Comparison of ENCODE assay signal across 22 cellular contexts in the genomic region with DNA sequence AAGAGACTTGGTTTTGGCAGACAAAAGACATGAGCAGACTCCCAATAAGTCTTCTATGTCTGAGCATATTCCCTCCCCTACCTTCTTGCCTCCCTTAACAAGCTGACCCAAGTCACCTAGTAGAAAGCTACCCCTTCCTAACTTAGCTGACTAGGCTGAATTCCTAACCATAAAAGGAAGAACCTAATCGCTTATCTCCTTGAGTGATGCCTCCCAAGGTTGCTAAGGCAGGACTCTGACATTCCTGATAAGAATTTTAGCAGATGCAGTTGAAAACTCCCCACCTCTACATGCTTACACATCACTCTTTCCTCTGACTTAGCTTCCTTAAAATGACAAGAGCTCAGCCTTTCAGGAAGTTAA.
DNase-seq lines count a peak whose midpoint lies in the region; ATAC-seq and TF ChIP-seq lines count a peak whose summit lies in the region.
"Had no signal": no experiment of that assay in that cellular context is flagged by ENCODE, and none has a peak within 500 bp of the region (broad histone marks: within the 10 kb centered on the region; RNA-seq: fewer than 3 reads in every experiment).

No MANE protein-coding gene starts in this region.

- H3K4me1 ChIP-seq in HUES64 (ENCODE audit: insufficient read depth, low read length) = peaks cover 69% of the 10 kb centered on the region
- peaks cover 5% of the 10 kb centered on the region for H3K4me1 ChIP-seq in endodermal cell (ENCODE audit: control insufficient read depth, insufficient read depth, low read length)
- H3K4me1 ChIP-seq in OCI-LY7 (ENCODE audit: insufficient read depth, low read length, poor library complexity, severe bottlenecking) = no peaks in the 10 kb centered on the region

- no TSS peak for BruUV-seq in OCI-LY7 (replicated peaks; lab: Mats Ljungman, UMichigan)

- H3K4me2 ChIP-seq in OCI-LY7 (ENCODE audit: low read length) = no peak overlapping the region

- no peaks in the 10 kb centered on the region for H3K79me2 ChIP-seq in OCI-LY7 (ENCODE audit: insufficient read depth, low read depth, low read length)

- H3K27ac Mint-ChIP-seq in endodermal cell = peak overlapping the region; percentile 63
- no peak overlapping the region for H3K27ac Mint-ChIP-seq in activated T-helper 17 cell treated with anti-CD3 and anti-CD28 coated beads, Interleukin-2, amount 50 U/mL, for 72 hours
- H3K27ac Mint-ChIP-seq: CD4-positive, CD25-positive, alpha-beta regulatory T cell; IgD-negative memory B cell had no signal

- H3K9ac ChIP-seq in HUES64 (ENCODE audit: low read depth, low read length) (peak overlapping the region; percentile 78), endodermal cell (ENCODE audit: extremely low read depth, low read length, poor library complexity, severe bottlenecking) (no peak overlapping the region)

- H3K9me3 Mint-ChIP-seq in endodermal cell = peaks cover 31% of the 10 kb centered on the region
- no peaks in the 10 kb centered on the region for H3K9me3 Mint-ChIP-seq in activated T-helper 17 cell treated with anti-CD3 and anti-CD28 coated beads, Interleukin-2, amount 50 U/mL, for 72 hours

- peak; percentile 32 for DNase-seq in ELF-1 (ENCODE audit: low read depth, low spot score)
- DNase-seq in endodermal cell = no peak
- peak; percentile 46 for DNase-seq in iPS-NIHi7 (ENCODE audit: extremely low spot score)
- DNase-seq in NCI-H526 treated with DMSO at 0.1 percent for 48 hours (lab: John Stamatoyannopoulos, UW) = no peak
- DNase-seq in OCI-LY7 (ENCODE audit: low spot score) = no peak
- no peak for DNase-seq in DMS79 (lab: John Stamatoyannopoulos, UW)
- DNase-seq: 8988T; BE2C; CD4-positive, CD25-positive, alpha-beta regulatory T cell; COR-L47; MM.1S; NCI-H1092; NCI-H146; NCI-H2029 treated with DMSO at 0.1 percent for 48 hours; NCI-H2171; NCI-H446; SHP77 had no signal

- H3K27ac ChIP-seq in HUES64 (ENCODE audit: low read depth, low read length) (peak overlapping the region; percentile 99), endodermal cell (ENCODE audit: low read depth, low read length) (peak overlapping the region; percentile 34), OCI-LY7 (ENCODE audit: low read depth, low read length, poor library complexity, severe bottlenecking) (no peak overlapping the region)
- H3K27ac ChIP-seq: SK-N-MC had no signal

- H2AFZ ChIP-seq in OCI-LY7 (ENCODE audit: low read length) = no peak overlapping the region

- TF ChIP-seq CTCF in endodermal cell (conservative IDR thresholded peaks at IDR 0.05) = no peak
- TF ChIP-seq CTCF in OCI-LY7 (conservative IDR thresholded peaks at IDR 0.05; ENCODE audit: low read length) = no peak

- peaks cover 29% of the 10 kb centered on the region for H3K36me3 Mint-ChIP-seq in endodermal cell (ENCODE audit: low read depth)
- H3K36me3 Mint-ChIP-seq in activated T-helper 17 cell treated with anti-CD3 and anti-CD28 coated beads, Interleukin-2, amount 50 U/mL, for 72 hours (ENCODE audit: low read depth) = no peaks in the 10 kb centered on the region
- H3K36me3 Mint-ChIP-seq: CD4-positive, CD25-positive, alpha-beta regulatory T cell; IgD-negative memory B cell had no signal

- 32% methylated on average over 1 of the region's 1 CpG for WGBS in HUES64
- 0% methylated on average over 1 of the region's 1 CpG for WGBS in endodermal cell (ENCODE audit: insufficient coverage in 1 of 2, insufficient read length in 1 of 2), 2 experiments

- H3K27me3 Mint-ChIP-seq in endodermal cell (ENCODE audit: insufficient read depth) = no peaks in the 10 kb centered on the region
- H3K27me3 Mint-ChIP-seq in activated T-helper 17 cell treated with anti-CD3 and anti-CD28 coated beads, Interleukin-2, amount 50 U/mL, for 72 hours = no peaks in the 10 kb centered on the region
- H3K27me3 Mint-ChIP-seq: CD4-positive, CD25-positive, alpha-beta regulatory T cell; IgD-negative memory B cell had no signal

- no peak for ATAC-seq in activated T-helper 17 cell treated with anti-CD3 and anti-CD28 coated beads, Interleukin-2, amount 50 U/mL, for 72 hours (replicated peaks)
- ATAC-seq: GM12878 had no signal

- no peaks in the 10 kb centered on the region for H3K36me3 ChIP-seq in HUES64 (ENCODE audit: insufficient read depth, low read length)
- H3K36me3 ChIP-seq in endodermal cell (ENCODE audit: control insufficient read depth, insufficient read depth, low read length) = peaks cover 14% of the 10 kb centered on the region
- no peaks in the 10 kb centered on the region for H3K36me3 ChIP-seq in OCI-LY7 (ENCODE audit: insufficient read depth, low read length)
- H3K36me3 ChIP-seq: BE2C had no signal

- intact Hi-C loops in OCI-LY7 (cut with micrococcal nuclease; ENCODE audit: unreplicated experiment) = no loop called here

- H3K27me3 ChIP-seq in HUES64 (ENCODE audit: insufficient read depth, low read length) = no peaks in the 10 kb centered on the region
- H3K27me3 ChIP-seq in endodermal cell (ENCODE audit: control insufficient read depth, insufficient read depth, low read length, poor library complexity, severe bottlenecking) = no peaks in the 10 kb centered on the region
- H3K27me3 ChIP-seq: BE2C had no signal

- POLR2A ChIA-PET in OCI-LY7 (lab: Charles Lee) = no interaction called here

- H4K20me1 ChIP-seq in OCI-LY7 (ENCODE audit: insufficient read depth, low read length) = no peaks in the 10 kb centered on the region

- H3K4me3 ChIP-seq in HUES64 (ENCODE audit: low read length) (no peak overlapping the region), endodermal cell (ENCODE audit: low read length) (no peak overlapping the region), OCI-LY7 (ENCODE audit: low read depth, low read length, poor library complexity, severe bottlenecking) (no peak overlapping the region)
- H3K4me3 ChIP-seq: GM12878, SK-N-MC had no signal

- CTCF ChIA-PET in OCI-LY7 (lab: Charles Lee; ENCODE audit: unreplicated experiment) = no interaction called here

- no peaks in the 10 kb centered on the region for H3K9me2 ChIP-seq in OCI-LY7 (ENCODE audit: insufficient read depth, low read length)

- no peak overlapping the region for H3K4me3 Mint-ChIP-seq in endodermal cell
- H3K4me3 Mint-ChIP-seq in activated T-helper 17 cell treated with anti-CD3 and anti-CD28 coated beads, Interleukin-2, amount 50 U/mL, for 72 hours = no peak overlapping the region
- H3K4me3 Mint-ChIP-seq: CD4-positive, CD25-positive, alpha-beta regulatory T cell; IgD-negative memory B cell had no signal

- H3K9me3 ChIP-seq in HUES64 (ENCODE audit: insufficient read depth, low read depth, low read length) (no peaks in the 10 kb centered on the region), endodermal cell (ENCODE audit: control insufficient read depth, low read length) (peaks cover 48% of the 10 kb centered on the region), OCI-LY7 (ENCODE audit: low read length) (no peaks in the 10 kb centered on the region)
- H3K9me3 ChIP-seq: BE2C had no signal

- peaks cover 20% of the 10 kb centered on the region for H3K4me1 Mint-ChIP-seq in endodermal cell
- no peaks in the 10 kb centered on the region for H3K4me1 Mint-ChIP-seq in activated T-helper 17 cell treated with anti-CD3 and anti-CD28 coated beads, Interleukin-2, amount 50 U/mL, for 72 hours
- H3K4me1 Mint-ChIP-seq: CD4-positive, CD25-positive, alpha-beta regulatory T cell; IgD-negative memory B cell had no signal

Comparison
In these comparisons a context has a peak if more than half of its experiments do, and no peak if none do; other contexts are left out.
1. DNase-seq: peak in ELF-1 (single experiment) and iPS-NIHi7 (single experiment); none in endodermal cell (single experiment), NCI-H526 treated with DMSO at 0.1 percent for 48 hours (single experiment), OCI-LY7 (single experiment) and DMS79 (single experiment).